In the genomic region with DNA sequence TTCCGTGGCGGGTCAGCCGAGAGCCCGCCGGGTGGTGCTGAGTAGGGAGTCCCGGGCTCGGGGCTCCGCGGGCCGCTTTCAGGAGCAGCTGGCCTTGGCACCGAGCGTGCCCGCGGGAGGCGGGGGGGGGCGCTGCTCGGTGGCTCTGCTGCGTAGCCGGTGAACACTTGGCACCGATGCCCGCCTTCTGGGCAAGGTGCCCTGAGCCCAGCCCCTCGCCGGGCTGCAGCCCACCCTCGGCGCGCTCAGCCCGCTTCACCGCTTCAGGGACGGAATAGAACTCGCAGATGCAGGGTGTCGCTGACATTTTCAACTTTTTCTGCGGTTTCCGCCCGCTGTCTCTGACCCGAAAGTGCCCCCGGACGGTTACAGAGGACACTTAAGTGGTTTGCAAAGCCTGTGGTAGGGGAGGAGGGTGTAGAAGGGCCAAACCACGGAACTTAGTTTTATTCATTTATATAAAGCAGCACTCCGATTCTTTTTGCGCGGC, we compare ENCODE assay signal across 1 cellular context.
TF ChIP-seq lines count a peak whose summit lies in the region.

No MANE protein-coding gene starts in this region.

TF ChIP-seq in H1, 55 proteins besides CTCF, POLR2A, EP300 and RAD21 (continued from another document):
- TF ChIP-seq, protein P1, sequence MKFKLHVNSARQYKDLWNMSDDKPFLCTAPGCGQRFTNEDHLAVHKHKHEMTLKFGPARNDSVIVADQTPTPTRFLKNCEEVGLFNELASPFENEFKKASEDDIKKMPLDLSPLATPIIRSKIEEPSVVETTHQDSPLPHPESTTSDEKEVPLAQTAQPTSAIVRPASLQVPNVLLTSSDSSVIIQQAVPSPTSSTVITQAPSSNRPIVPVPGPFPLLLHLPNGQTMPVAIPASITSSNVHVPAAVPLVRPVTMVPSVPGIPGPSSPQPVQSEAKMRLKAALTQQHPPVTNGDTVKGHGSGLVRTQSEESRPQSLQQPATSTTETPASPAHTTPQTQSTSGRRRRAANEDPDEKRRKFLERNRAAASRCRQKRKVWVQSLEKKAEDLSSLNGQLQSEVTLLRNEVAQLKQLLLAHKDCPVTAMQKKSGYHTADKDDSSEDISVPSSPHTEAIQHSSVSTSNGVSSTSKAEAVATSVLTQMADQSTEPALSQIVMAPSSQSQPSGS (IDR thresholded peaks at IDR 0.05; ENCODE audit: low read length): no peak
- no peak for TF ChIP-seq TBP (IDR thresholded peaks at IDR 0.05; ENCODE audit: low read depth, low read length)
- TF ChIP-seq SP4 (IDR thresholded peaks at IDR 0.05; ENCODE audit: low read length): no peak
- TF ChIP-seq CBX8 (IDR thresholded peaks at IDR 0.05; ENCODE audit: borderline replicate concordance, low read depth, low read length): no peak
- no peak for TF ChIP-seq CHD2 (IDR thresholded peaks at IDR 0.05; ENCODE audit: low read length)
- no peak for TF ChIP-seq NANOG (IDR thresholded peaks at IDR 0.05; ENCODE audit: insufficient read depth, low read depth, low read length, poor library complexity, severe bottlenecking)
- TF ChIP-seq FOSL1 (IDR thresholded peaks at IDR 0.05; ENCODE audit: insufficient read depth, low read depth, low read length): no peak
- TF ChIP-seq JUN (IDR thresholded peaks at IDR 0.05; ENCODE audit: low read depth, low read length): no peak
- TF ChIP-seq SRF (IDR thresholded peaks at IDR 0.05; ENCODE audit: low read depth, low read length): no peak
- no peak for TF ChIP-seq TCF12 (IDR thresholded peaks at IDR 0.05; ENCODE audit: low read depth, low read length)
- peak; percentile 48 for TF ChIP-seq CTBP2 (IDR thresholded peaks at IDR 0.05; ENCODE audit: borderline replicate concordance, insufficient read depth, insufficient read length, low read length)
- peak; percentile 47 for TF ChIP-seq RNF2 (IDR thresholded peaks at IDR 0.05; ENCODE audit: borderline replicate concordance, low read depth, low read length, missing control alignments, poor library complexity, severe bottlenecking)
- TF ChIP-seq BACH1 (IDR thresholded peaks at IDR 0.05; ENCODE audit: low read length): no peak
- no peak for TF ChIP-seq CBX5 (IDR thresholded peaks at IDR 0.05; ENCODE audit: low read depth, low read length)
- TF ChIP-seq SIX5 (IDR thresholded peaks at IDR 0.05; ENCODE audit: low read depth, low read length): no peak
- TF ChIP-seq RFX5 (IDR thresholded peaks at IDR 0.05; ENCODE audit: borderline replicate concordance, low read depth, low read length): no peak
- TF ChIP-seq KDM5A (IDR thresholded peaks at IDR 0.05; ENCODE audit: low read length): no peak
- TF ChIP-seq PHF8 (conservative IDR thresholded peaks at IDR 0.05; ENCODE audit: low read depth, low read length): no peak
- peak; percentile 76 for TF ChIP-seq SUZ12 (IDR thresholded peaks at IDR 0.05; ENCODE audit: low read length)
